ENCODE assay signal across 14 cellular contexts in genomic region chr7:25779002-25779546, GRCh38.
DNase-seq lines count a peak whose midpoint lies in the region; ATAC-seq and TF ChIP-seq lines count a peak whose summit lies in the region.
"Had no signal": no experiment of that assay in that cellular context is flagged by ENCODE, and none has a peak within 500 bp of the region (broad histone marks: within the 10 kb centered on the region; RNA-seq: fewer than 3 reads in every experiment).

No MANE protein-coding gene starts in this region.

- peaks cover 26% of the 10 kb centered on the region for H3K4me1 Mint-ChIP-seq in neural progenitor cell
- H3K4me1 Mint-ChIP-seq: CD8-positive, alpha-beta memory T cell; IgD-negative memory B cell had no signal

- no peaks in the 10 kb centered on the region for H3K9me3 ChIP-seq in neural progenitor cell (ENCODE audit: low read depth)
- H3K9me3 ChIP-seq in right lobe of liver, result no peaks in the 10 kb centered on the region

- peak overlapping the region; percentile 22 for H3K27ac Mint-ChIP-seq in neural progenitor cell
- H3K27ac Mint-ChIP-seq: CD8-positive, alpha-beta memory T cell; H9; IgD-negative memory B cell had no signal

- no peaks in the 10 kb centered on the region for H4K20me1 ChIP-seq in neural progenitor cell (ENCODE audit: low read depth)

- no peaks in the 10 kb centered on the region for H3K79me2 ChIP-seq in neural progenitor cell (ENCODE audit: low read depth)

- H3K4me3 Mint-ChIP-seq in neural progenitor cell, result no peak overlapping the region
- H3K4me3 Mint-ChIP-seq: CD8-positive, alpha-beta memory T cell; H9; IgD-negative memory B cell had no signal

- no peaks in the 10 kb centered on the region for H3F3A ChIP-seq in neural progenitor cell (ENCODE audit: low read depth)

- no peaks in the 10 kb centered on the region for H3K27me3 ChIP-seq in neural progenitor cell
- no peaks in the 10 kb centered on the region for H3K27me3 ChIP-seq in right lobe of liver

- WGBS in right lobe of liver (ENCODE audit: insufficient coverage, low coverage, low lambda C conversion rate, missing lambda C conversion rate), result 94% methylated on average over 3 of the region's 3 CpGs

- TF ChIP-seq CTCF in neural progenitor cell (IDR thresholded peaks at IDR 0.05) (no peak), right lobe of liver (IDR thresholded peaks at IDR 0.05) (no peak)

- intact Hi-C loops in right lobe of liver (cut with DNase I), result no loop called here

- no peak overlapping the region for H2AFZ ChIP-seq in neural progenitor cell (replicated peaks)

- no peak overlapping the region for H3K9ac ChIP-seq in neural progenitor cell

- H3K9me3 Mint-ChIP-seq in neural progenitor cell, result no peaks in the 10 kb centered on the region
- H3K9me3 Mint-ChIP-seq: CD8-positive, alpha-beta memory T cell had no signal

- no peak for TF ChIP-seq POLR2A in right lobe of liver (IDR thresholded peaks at IDR 0.05)

- H3K4me3 ChIP-seq in neural progenitor cell, result no peak overlapping the region
- H3K4me3 ChIP-seq in right lobe of liver, result no peak overlapping the region
- H3K4me3 ChIP-seq: GM12878 had no signal

- no peaks in the 10 kb centered on the region for H3K36me3 Mint-ChIP-seq in neural progenitor cell
- H3K36me3 Mint-ChIP-seq: CD8-positive, alpha-beta memory T cell; IgD-negative memory B cell had no signal

- H3K27me3 Mint-ChIP-seq in neural progenitor cell (ENCODE audit: insufficient read depth, low read depth), result peaks cover 3% of the 10 kb centered on the region

- ATAC-seq in right lobe of liver, result no peak
- ATAC-seq: GM12878 had no signal

- H3K4me1 ChIP-seq in neural progenitor cell (peaks cover 10% of the 10 kb centered on the region), right lobe of liver (no peaks in the 10 kb centered on the region)

- DNase-seq in DMS53 (lab: John Stamatoyannopoulos, UW) (peak; percentile 46), DMS53 treated with DMSO at 0.1 percent for 48 hours (lab: John Stamatoyannopoulos, UW; ENCODE audit: unreplicated experiment) (no peak), NCI-H69 (lab: John Stamatoyannopoulos, UW) (peak; percentile 21), neural progenitor cell (ENCODE audit: low spot score) (no peak), amniotic stem cell (lab: John Stamatoyannopoulos, UW) (no peak), right lobe of liver (no peak), Kasumi-1 (lab: John Stamatoyannopoulos, UW) (no peak)
- DNase-seq: CD8-positive, alpha-beta memory T cell; DMS79; GOT3; H9 had no signal

- no peaks in the 10 kb centered on the region for H3K36me3 ChIP-seq in neural progenitor cell
- H3K36me3 ChIP-seq in right lobe of liver, result no peaks in the 10 kb centered on the region

- no peak overlapping the region for H3K4me2 ChIP-seq in neural progenitor cell

- H3K27ac ChIP-seq in neural progenitor cell (no peak overlapping the region), right lobe of liver (no peak overlapping the region)
- H3K27ac ChIP-seq: 22Rv1 had no signal

Comparison
In these comparisons a context has a peak if more than half of its experiments do, and no peak if none do; other contexts are left out.
1. DNase-seq: peak in DMS53 (single experiment) and NCI-H69 (single experiment); none in DMS53 treated with DMSO at 0.1 percent for 48 hours (single experiment), neural progenitor cell (single experiment), amniotic stem cell (single experiment), right lobe of liver (0 of 3) and Kasumi-1 (0 of 2).